In the genomic region with DNA sequence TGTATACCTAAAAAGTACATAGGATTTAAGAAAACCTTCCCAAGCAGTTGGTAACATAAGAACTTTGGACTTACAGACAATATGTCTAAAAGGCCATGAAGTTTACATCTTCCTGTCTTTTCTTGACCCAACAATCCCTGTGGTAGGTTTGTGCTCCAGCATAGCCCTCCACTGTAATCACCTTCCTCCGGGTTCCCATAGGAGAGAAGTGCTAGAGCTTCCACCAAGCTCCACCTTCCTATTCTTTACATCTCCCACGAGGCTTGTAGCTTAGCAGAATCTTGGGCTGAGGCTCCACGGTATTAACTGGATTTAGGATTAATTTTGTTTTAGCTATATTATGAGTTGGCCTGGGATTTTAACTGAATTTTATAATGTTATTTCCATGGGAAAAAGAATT, we compare ENCODE assay signal across 20 cellular contexts. TPM values are rescaled to one million over a fixed set of nuclear protein-coding genes. Genes with fewer than 3 reads are reported as not detected.
A peak's percentile ranks its signal among the peaks of the same experiment; 100 is the strongest.
DNase-seq lines count a peak whose midpoint lies in the region; ATAC-seq, FAIRE-seq and TF ChIP-seq lines count a peak whose summit lies in the region.
"Had no signal": no experiment of that assay in that cellular context is flagged by ENCODE, and none has a peak within 500 bp of the region (broad histone marks: within the 10 kb centered on the region; RNA-seq: fewer than 3 reads in every experiment).

No MANE protein-coding gene starts in this region.

- no peaks in the 10 kb centered on the region; the same call in 1 of the 2 replicates for H3K36me3 ChIP-seq in SJCRH30
- H3K36me3 ChIP-seq: HAP-1 had no signal

- H3K9me3 ChIP-seq in SJCRH30 (replicated peaks), result no peaks in the 10 kb centered on the region
- H3K9me3 ChIP-seq: HAP-1 had no signal

- peak; percentile 63 for FAIRE-seq in D721Med (lab: Jason Lieb, UNC)
- FAIRE-seq: GM12892, HTR-8/SVneo had no signal

- DNase-seq in D721Med (ENCODE audit: insufficient read length, low spot score) (no peak), NCI-H69 (lab: John Stamatoyannopoulos, UW) (peak; percentile 23), mesothelial cell of epicardium (ENCODE audit: low spot score in 2 of 2, unreplicated experiment in 2 of 2) (no peak), SJCRH30 (no peak), posterior cingulate gyrus (no peak)
- DNase-seq: CD4-positive, CD25-positive, alpha-beta regulatory T cell; COR-L47; GM23248; IMR-90; NCI-H1092 treated with DMSO at 0.1 percent for 48 hours; NCI-H146; NCI-H2029; Right ventricle myocardium superior had no signal

- H3K9me3 Mint-ChIP-seq in mesothelial cell of epicardium, result peaks cover 4% of the 10 kb centered on the region
- H3K9me3 Mint-ChIP-seq: CD4-positive, CD25-positive, alpha-beta regulatory T cell had no signal

- peak overlapping the region; percentile 43 for H3K27ac Mint-ChIP-seq in mesothelial cell of epicardium
- H3K27ac Mint-ChIP-seq: CD4-positive, CD25-positive, alpha-beta regulatory T cell had no signal

- no peaks in the 10 kb centered on the region for H3K27me3 Mint-ChIP-seq in mesothelial cell of epicardium (ENCODE audit: low read depth)
- H3K27me3 Mint-ChIP-seq: CD4-positive, CD25-positive, alpha-beta regulatory T cell had no signal

- no peak overlapping the region for H3K4me3 Mint-ChIP-seq in mesothelial cell of epicardium
- H3K4me3 Mint-ChIP-seq: CD4-positive, CD25-positive, alpha-beta regulatory T cell had no signal

- H3K36me3 Mint-ChIP-seq in mesothelial cell of epicardium, result no peaks in the 10 kb centered on the region
- H3K36me3 Mint-ChIP-seq: CD4-positive, CD25-positive, alpha-beta regulatory T cell had no signal

- intact Hi-C loops in posterior cingulate gyrus (cut with DNase I), result no loop called here

- H3K27me3 ChIP-seq in SJCRH30, result no peaks in the 10 kb centered on the region

- no peaks in the 10 kb centered on the region for H3K4me1 ChIP-seq in SJCRH30

- peaks cover 48% of the 10 kb centered on the region for H3K4me1 Mint-ChIP-seq in mesothelial cell of epicardium
- H3K4me1 Mint-ChIP-seq: CD4-positive, CD25-positive, alpha-beta regulatory T cell had no signal

- TF ChIP-seq CTCF in D721Med (IDR thresholded peaks at IDR 0.05; ENCODE audit: insufficient read depth, missing control alignments) (no peak), mesothelial cell of epicardium (IDR thresholded peaks at IDR 0.05; ENCODE audit: unreplicated experiment) (no peak)

- H3K4me3 ChIP-seq in SJCRH30, result no peak overlapping the region
- H3K4me3 ChIP-seq: GM23248, HAP-1, SK-N-MC had no signal

- no peak overlapping the region for H3K27ac ChIP-seq in SJCRH30
- H3K27ac ChIP-seq: GM23248, KMS-11, SK-N-MC had no signal

- peak; percentile 8; the same call in 1 of the 3 replicates for ATAC-seq in SK-N-SH treated with all-trans-retinoic acid at 6 μM for 48 hours
- no peak for ATAC-seq in GM19023 (IDR thresholded peaks at IDR 0.05; ENCODE audit: unreplicated experiment)

TF ChIP-seq in SK-N-SH treated with all-trans-retinoic acid at 6 μM for 48 hours, 23 proteins besides CTCF, POLR2A, EP300 and RAD21:
- TF ChIP-seq, protein P1, sequence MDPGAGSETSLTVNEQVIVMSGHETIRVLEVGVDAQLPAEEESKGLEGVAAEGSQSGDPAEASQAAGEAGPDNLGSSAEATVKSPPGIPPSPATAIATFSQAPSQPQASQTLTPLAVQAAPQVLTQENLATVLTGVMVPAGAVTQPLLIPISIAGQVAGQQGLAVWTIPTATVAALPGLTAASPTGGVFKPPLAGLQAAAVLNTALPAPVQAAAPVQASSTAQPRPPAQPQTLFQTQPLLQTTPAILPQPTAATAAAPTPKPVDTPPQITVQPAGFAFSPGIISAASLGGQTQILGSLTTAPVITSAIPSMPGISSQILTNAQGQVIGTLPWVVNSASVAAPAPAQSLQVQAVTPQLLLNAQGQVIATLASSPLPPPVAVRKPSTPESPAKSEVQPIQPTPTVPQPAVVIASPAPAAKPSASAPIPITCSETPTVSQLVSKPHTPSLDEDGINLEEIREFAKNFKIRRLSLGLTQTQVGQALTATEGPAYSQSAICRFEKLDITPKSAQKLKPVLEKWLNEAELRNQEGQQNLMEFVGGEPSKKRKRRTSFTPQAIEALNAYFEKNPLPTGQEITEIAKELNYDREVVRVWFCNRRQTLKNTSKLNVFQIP (CRISPR knock-in tag; IDR thresholded peaks at IDR 0.05; ENCODE audit: borderline replicate concordance, low read depth), result no peak
- no peak for TF ChIP-seq ISL1 (CRISPR knock-in tag; IDR thresholded peaks at IDR 0.05)
- no peak for TF ChIP-seq ZFP30 (CRISPR knock-in tag; IDR thresholded peaks at IDR 0.05)
- TF ChIP-seq ZC3H10 (CRISPR knock-in tag; IDR thresholded peaks at IDR 0.05), result no peak
- TF ChIP-seq, protein P2, sequence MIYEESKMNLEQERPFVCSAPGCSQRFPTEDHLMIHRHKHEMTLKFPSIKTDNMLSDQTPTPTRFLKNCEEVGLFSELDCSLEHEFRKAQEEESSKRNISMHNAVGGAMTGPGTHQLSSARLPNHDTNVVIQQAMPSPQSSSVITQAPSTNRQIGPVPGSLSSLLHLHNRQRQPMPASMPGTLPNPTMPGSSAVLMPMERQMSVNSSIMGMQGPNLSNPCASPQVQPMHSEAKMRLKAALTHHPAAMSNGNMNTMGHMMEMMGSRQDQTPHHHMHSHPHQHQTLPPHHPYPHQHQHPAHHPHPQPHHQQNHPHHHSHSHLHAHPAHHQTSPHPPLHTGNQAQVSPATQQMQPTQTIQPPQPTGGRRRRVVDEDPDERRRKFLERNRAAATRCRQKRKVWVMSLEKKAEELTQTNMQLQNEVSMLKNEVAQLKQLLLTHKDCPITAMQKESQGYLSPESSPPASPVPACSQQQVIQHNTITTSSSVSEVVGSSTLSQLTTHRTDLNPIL (CRISPR knock-in tag; IDR thresholded peaks at IDR 0.05; ENCODE audit: low read depth), result no peak
- no peak for TF ChIP-seq GLIS3 (CRISPR knock-in tag; IDR thresholded peaks at IDR 0.05)
- TF ChIP-seq TOX (CRISPR knock-in tag; IDR thresholded peaks at IDR 0.05; ENCODE audit: borderline replicate concordance), result no peak
- no peak for TF ChIP-seq OSR1 (CRISPR knock-in tag; IDR thresholded peaks at IDR 0.05)
- no peak for TF ChIP-seq ZNF70 (CRISPR knock-in tag; IDR thresholded peaks at IDR 0.05)
- TF ChIP-seq, protein P3, sequence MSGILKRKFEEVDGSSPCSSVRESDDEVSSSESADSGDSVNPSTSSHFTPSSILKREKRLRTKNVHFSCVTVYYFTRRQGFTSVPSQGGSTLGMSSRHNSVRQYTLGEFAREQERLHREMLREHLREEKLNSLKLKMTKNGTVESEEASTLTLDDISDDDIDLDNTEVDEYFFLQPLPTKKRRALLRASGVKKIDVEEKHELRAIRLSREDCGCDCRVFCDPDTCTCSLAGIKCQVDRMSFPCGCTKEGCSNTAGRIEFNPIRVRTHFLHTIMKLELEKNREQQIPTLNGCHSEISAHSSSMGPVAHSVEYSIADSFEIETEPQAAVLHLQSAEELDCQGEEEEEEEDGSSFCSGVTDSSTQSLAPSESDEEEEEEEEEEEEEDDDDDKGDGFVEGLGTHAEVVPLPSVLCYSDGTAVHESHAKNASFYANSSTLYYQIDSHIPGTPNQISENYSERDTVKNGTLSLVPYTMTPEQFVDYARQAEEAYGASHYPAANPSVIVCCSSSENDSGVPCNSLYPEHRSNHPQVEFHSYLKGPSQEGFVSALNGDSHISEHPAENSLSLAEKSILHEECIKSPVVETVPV (CRISPR knock-in tag; IDR thresholded peaks at IDR 0.05), result no peak
- no peak for TF ChIP-seq CSDC2 (CRISPR knock-in tag; IDR thresholded peaks at IDR 0.05)
- no peak for TF ChIP-seq RARB (CRISPR knock-in tag; IDR thresholded peaks at IDR 0.05)
TF ChIP-seq in SK-N-SH treated with all-trans-retinoic acid at 6 μM for 48 hours: peak in this region for 0.

RNA-seq across cellular contexts. Expression of a gene that starts 23.3 kb away (rescaled TPM):
- 33.5 to 36.6 TPM (median 35.4 TPM) in 3 replicates for total RNA-seq in mesothelial cell of epicardium
- 2.8 and 3.0 TPM in 2 replicates for total RNA-seq in SJCRH30 (2014; rRNA removed; shearing (Covaris generic))
